ENCODE assay signal across 8 cellular contexts in genomic region chr20:63739129-63740069, GRCh38. TPM values are rescaled to one million over a fixed set of nuclear protein-coding genes. Genes with fewer than 3 reads are reported as not detected.
DNase-seq lines count a peak whose midpoint lies in the region; ATAC-seq and TF ChIP-seq lines count a peak whose summit lies in the region.

Gene SLC2A4RG (plus strand): TSS chr20:63739776. CDS start chr20:63739913, 137 bp downstream.

- DNase-seq in AG04450 (ENCODE audit: low read depth, low spot score): no peak
- no peak for DNase-seq in NT2/D1 (ENCODE audit: low read depth, low spot score)
- DNase-seq in activated T-cell treated with anti-CD3 and anti-CD28 coated beads, Interleukin-2, amount 50 U/mL, for 1 hour: peak; percentile 76
- DNase-seq in epithelial cell of proximal tubule (ENCODE audit: low read depth): no peak
- DNase-seq in mesothelial cell of epicardium (ENCODE audit: low spot score in 2 of 2, unreplicated experiment in 2 of 2): peak in 1 of 2 experiments; percentile 72
- DNase-seq in stomach: peak; percentile 84

- CTCF ChIA-PET in AG04450 (lab: Charles Lee): no interaction called here

- H3K27ac ChIP-seq in AG04450 (ENCODE audit: low read depth, low read length) (peak within 1 kb of the TSS; percentile 61), stomach (peak within 1 kb of the TSS; percentile 84 to 97 (median 93))

- peaks cover 7% of the 10 kb centered on the region for H3K27me3 Mint-ChIP-seq in mesothelial cell of epicardium (ENCODE audit: low read depth)

- H3K9me3 ChIP-seq in AG04450 (ENCODE audit: control insufficient read depth, insufficient read depth, low read length) (no peaks in the 10 kb centered on the region; the same call in 1 of the 2 replicates), NT2/D1 (ENCODE audit: insufficient read depth, low read length) (no peaks in the 10 kb centered on the region), stomach (no peaks in the 10 kb centered on the region)

- H3K9me3 Mint-ChIP-seq in mesothelial cell of epicardium: no peaks in the 10 kb centered on the region

- ATAC-seq in GM18505 (IDR thresholded peaks at IDR 0.05; ENCODE audit: unreplicated experiment): peak; percentile 31
- peak; percentile 46 for ATAC-seq in HG03175 (IDR thresholded peaks at IDR 0.05; ENCODE audit: unreplicated experiment)

- no peak for TF ChIP-seq EP300 in stomach (IDR thresholded peaks at IDR 0.05)

- TF ChIP-seq CTCF in AG04450 (IDR thresholded peaks at IDR 0.05; ENCODE audit: low read depth, low read length) (no peak), epithelial cell of proximal tubule (conservative IDR thresholded peaks at IDR 0.05; ENCODE audit: low read depth, low read length) (no peak), mesothelial cell of epicardium (IDR thresholded peaks at IDR 0.05; ENCODE audit: unreplicated experiment) (no peak), stomach (IDR thresholded peaks at IDR 0.05) (no peak)

- POLR2A ChIA-PET in AG04450 (lab: Yijun Ruan, JAX): interaction anchor here (0.5 to 1.0 kb wide), 3 partner anchors 16 to 94 kb away, joined by 3 read pairs; partner anchors contain the start of gene STMN3

- peak within 1 kb of the TSS; percentile 97 for H3K9ac ChIP-seq in NT2/D1 (ENCODE audit: insufficient read length, low read depth)

- no peak within 1 kb of the TSS for H3K27ac Mint-ChIP-seq in mesothelial cell of epicardium

- H3K36me3 ChIP-seq in NT2/D1 (ENCODE audit: insufficient read depth, insufficient read length, low read length) (peaks cover 70% of the 10 kb centered on the region), stomach (peaks cover 21 to 47% (median 44%) of the 10 kb centered on the region in 4 donors)

- no peaks in the 10 kb centered on the region for H3K4me1 Mint-ChIP-seq in mesothelial cell of epicardium

- peak within 1 kb of the TSS; percentile 70 for H3K4me3 Mint-ChIP-seq in mesothelial cell of epicardium

- peaks cover 6% of the 10 kb centered on the region for H3K36me3 Mint-ChIP-seq in mesothelial cell of epicardium

- peak within 1 kb of the TSS; percentile 74 for H3K4me3 ChIP-seq in AG04450 (ENCODE audit: low read depth, low read length)
- peak within 1 kb of the TSS; percentile 75 for H3K4me3 ChIP-seq in NT2/D1 (ENCODE audit: insufficient read length, low read depth)
- peak within 1 kb of the TSS; percentile 68 for H3K4me3 ChIP-seq in epithelial cell of proximal tubule (ENCODE audit: low read depth, low read length)
- peak within 1 kb of the TSS; percentile 65 to 85 (median 68) for H3K4me3 ChIP-seq in stomach

- H3K4me1 ChIP-seq in NT2/D1 (ENCODE audit: insufficient read depth, insufficient read length) (peaks cover 31% of the 10 kb centered on the region), stomach (peaks cover 43 to 67% (median 59%) of the 10 kb centered on the region in 4 donors)

- intact Hi-C loops in stomach (cut with DNase I; ENCODE audit: low total_unique reads): no loop called here

- H3K27me3 ChIP-seq in AG04450 (ENCODE audit: control insufficient read depth, insufficient read depth, low read length) (no peaks in the 10 kb centered on the region), NT2/D1 (ENCODE audit: insufficient read depth, insufficient read length) (no peaks in the 10 kb centered on the region), stomach (peaks cover 0 to 6% (median 0%) of the 10 kb centered on the region in 3 donors)

- WGBS in stomach, 5 donors: 1 to 5% (median 4%) methylated on average over 10 to 132 of the region's 136 CpGs

- peak; percentile 34 for TF ChIP-seq POLR2A in GM18505 (IDR thresholded peaks at IDR 0.05; ENCODE audit: borderline replicate concordance, extremely low read depth, insufficient read depth, insufficient read length)
- no peak for TF ChIP-seq POLR2A in stomach (IDR thresholded peaks at IDR 0.05)

RNA-seq across cellular contexts. Expression of gene SLC2A4RG, which starts in this region (rescaled TPM):
- polyA plus RNA-seq in AG04450 (2011; rRNA removed) (26.0 and 27.6 TPM in 2 replicates), stomach (10 to 100 TPM; 40.1 to 76.9 (median 57.4) TPM)
- polyA minus RNA-seq in AG04450 (2011; rRNA and poly(A)+ RNA removed): 11.8 and 21.7 TPM in 2 replicates
- total RNA-seq in epithelial cell of proximal tubule (91.5 and 91.9 TPM in 2 replicates), mesothelial cell of epicardium (114 to 122 TPM (median 122 TPM) in 3 replicates), stomach (10 to 100 TPM in 3 of 5 donors, 1 to 10 TPM in 2; 7.1 to 60.5 (median 25.9) TPM)

Comparison
In these comparisons a context has a peak if more than half of its experiments do, and no peak if none do; other contexts are left out.
1. DNase-seq: peak in activated T-cell treated with anti-CD3 and anti-CD28 coated beads, Interleukin-2, amount 50 U/mL, for 1 hour (single experiment) and stomach (single experiment); none in AG04450 (single experiment), NT2/D1 (single experiment) and epithelial cell of proximal tubule (single experiment).
2. Peak in every context shown above with its lines, with median percentiles within 50 percentile points of each other: H3K4me3 ChIP-seq.